Comparison of ENCODE assay signal across 16 cellular contexts in the genomic region with DNA sequence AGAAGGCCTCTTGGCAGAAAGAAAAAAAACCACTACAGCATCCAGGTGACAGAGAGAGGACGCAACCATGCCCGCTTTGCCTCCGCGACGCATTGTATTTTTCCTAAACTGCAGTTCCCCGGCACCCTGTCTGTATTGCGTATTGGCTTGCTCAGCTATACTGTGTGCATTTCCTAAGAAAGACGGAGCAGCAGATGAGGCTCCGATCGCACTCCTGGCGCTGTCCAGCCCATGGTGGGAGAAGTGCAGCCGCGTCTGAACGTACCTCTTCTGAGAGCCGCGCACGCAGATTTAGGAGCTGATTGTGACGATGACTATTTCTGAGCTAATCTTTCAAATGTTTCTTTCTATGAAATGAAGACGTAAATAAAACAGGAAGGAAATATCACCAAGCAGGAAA.
DNase-seq lines count a peak whose midpoint lies in the region; ATAC-seq and TF ChIP-seq lines count a peak whose summit lies in the region.
"Had no signal": no experiment of that assay in that cellular context is flagged by ENCODE, and none has a peak within 500 bp of the region (broad histone marks: within the 10 kb centered on the region; RNA-seq: fewer than 3 reads in every experiment).

No MANE protein-coding gene starts in this region.

- no peaks in the 10 kb centered on the region for H3K79me2 ChIP-seq in GM23338 (replicated peaks; ENCODE audit: insufficient read depth)

- no peaks in the 10 kb centered on the region for H4K20me1 ChIP-seq in BLaER1 treated with 17β-estradiol and CSF1 and Interleukin-3, amounts not matched to agents 10 nM and 100 nM
- H4K20me1 ChIP-seq in GM23338 (replicated peaks; ENCODE audit: insufficient read depth) = no peaks in the 10 kb centered on the region

- no peaks in the 10 kb centered on the region for H3K36me3 Mint-ChIP-seq in GM23338 (ENCODE audit: low read depth)
- no peaks in the 10 kb centered on the region for H3K36me3 Mint-ChIP-seq in nephron progenitor cell (ENCODE audit: low read depth)

- H3K4me1 Mint-ChIP-seq in GM23338 (peaks cover 3% of the 10 kb centered on the region; the same call in 2 of the 3 replicates), nephron progenitor cell (peaks cover 14% of the 10 kb centered on the region)
- H3K4me1 Mint-ChIP-seq: B cell had no signal

- H3K27ac Mint-ChIP-seq in GM23338 = no peak overlapping the region
- peak overlapping the region; percentile 27 for H3K27ac Mint-ChIP-seq in nephron progenitor cell
- H3K27ac Mint-ChIP-seq: B cell; CD4-positive, alpha-beta T cell; HFFc6 had no signal

- H3K9me3 Mint-ChIP-seq in GM23338 = no peaks in the 10 kb centered on the region; the same call in 2 of the 3 replicates
- H3K9me3 Mint-ChIP-seq in nephron progenitor cell = peaks cover 12% of the 10 kb centered on the region

- peak overlapping the region in 9 of 11 experiments; percentile 64 to 97 (median 85); a peak in 18 of 22 replicates for H3K27ac ChIP-seq in BLaER1 treated with 17β-estradiol and CSF1 and Interleukin-3, amounts not matched to agents 10 nM and 100 nM
- no peak overlapping the region for H3K27ac ChIP-seq in GM23338 (ENCODE audit: low read depth)
- H3K27ac ChIP-seq: C4-2B had no signal

- H3K27me3 Mint-ChIP-seq in GM23338 (ENCODE audit: insufficient read depth, low read depth, poor library complexity) (peaks cover 6% of the 10 kb centered on the region), nephron progenitor cell (ENCODE audit: low read depth, poor library complexity) (peaks cover 11% of the 10 kb centered on the region)
- H3K27me3 Mint-ChIP-seq: B cell; CD4-positive, alpha-beta T cell had no signal

- no peak overlapping the region for H3K4me3 Mint-ChIP-seq in GM23338
- H3K4me3 Mint-ChIP-seq in nephron progenitor cell = no peak overlapping the region
- H3K4me3 Mint-ChIP-seq: B cell; CD4-positive, alpha-beta T cell; HFFc6 had no signal

- H3K9me3 ChIP-seq in BLaER1 treated with 17β-estradiol and CSF1 and Interleukin-3, amounts not matched to agents 10 nM and 100 nM (replicated peaks in 1 of 11) = peaks cover 4 to 44% (median 26%) of the 10 kb centered on the region in 11 experiments; a peak in 21 of 22 replicates
- H3K9me3 ChIP-seq: Caco-2 had no signal

- peak overlapping the region; percentile 81 to 95 (median 87) for H3K4me2 ChIP-seq in BLaER1 treated with 17β-estradiol and CSF1 and Interleukin-3, amounts not matched to agents 10 nM and 100 nM
- H3K4me2 ChIP-seq in GM23338 = no peak overlapping the region

- H3K36me3 ChIP-seq in BLaER1 treated with 17β-estradiol and CSF1 and Interleukin-3, amounts not matched to agents 10 nM and 100 nM = peaks cover 0 to 4% (median 0%) of the 10 kb centered on the region in 11 experiments; a peak in 1 of 22 replicates
- no peaks in the 10 kb centered on the region for H3K36me3 ChIP-seq in GM23338 (ENCODE audit: insufficient read depth)

- no peaks in the 10 kb centered on the region for H3F3A ChIP-seq in GM23338 (replicated peaks; ENCODE audit: low read depth)

- peaks cover 4% of the 10 kb centered on the region; the same call in 1 of the 2 replicates for H3K9me2 ChIP-seq in GM23338 (ENCODE audit: insufficient read depth)

- no peak for TF ChIP-seq CTCF in GM23338 (conservative IDR thresholded peaks at IDR 0.05; ENCODE audit: low read depth in 2 of 2)
- TF ChIP-seq CTCF in nephron progenitor cell (IDR thresholded peaks at IDR 0.05) = no peak

- no peak for DNase-seq in GM23338 (ENCODE audit: low spot score)
- no peak for DNase-seq in nephron progenitor cell
- no peak for DNase-seq in retina
- DNase-seq in NCI-H226 = no peak
- DNase-seq: Caco-2; CD4-positive, alpha-beta T cell; GF-D8; GOT3; H7; HFFc6; IMR-90 had no signal

- no peaks in the 10 kb centered on the region for H3K27me3 ChIP-seq in BLaER1 treated with 17β-estradiol and CSF1 and Interleukin-3, amounts not matched to agents 10 nM and 100 nM
- no peaks in the 10 kb centered on the region for H3K27me3 ChIP-seq in GM23338 (ENCODE audit: insufficient read depth)

- peak overlapping the region in 9 of 10 experiments; percentile 22 to 57 (median 44); a peak in 15 of 20 replicates for H3K4me3 ChIP-seq in BLaER1 treated with 17β-estradiol and CSF1 and Interleukin-3, amounts not matched to agents 10 nM and 100 nM
- no peak overlapping the region for H3K4me3 ChIP-seq in GM23338

- 0 out of 2 replicates have a peak overlapping the region, but pooled peaks have one; percentile 63 for H2AFZ ChIP-seq in GM23338

- H3K4me1 ChIP-seq in BLaER1 treated with 17β-estradiol and CSF1 and Interleukin-3, amounts not matched to agents 10 nM and 100 nM = peaks cover 58 to 74% (median 68%) of the 10 kb centered on the region in 10 experiments
- no peaks in the 10 kb centered on the region for H3K4me1 ChIP-seq in GM23338 (ENCODE audit: insufficient read depth)
- H3K4me1 ChIP-seq: Caco-2 had no signal

- H3K9ac ChIP-seq in BLaER1 treated with 17β-estradiol and CSF1 and Interleukin-3, amounts not matched to agents 10 nM and 100 nM = peak overlapping the region in 9 of 11 experiments; percentile 36 to 80 (median 74); a peak in 17 of 22 replicates

- no peak for ATAC-seq in GM23338
- ATAC-seq in HG02763 (IDR thresholded peaks at IDR 0.05; ENCODE audit: unreplicated experiment) = no peak
- ATAC-seq: HCT116 had no signal

TF ChIP-seq in GM23338, 12 proteins besides CTCF, POLR2A, EP300 and RAD21 (continues in another document):
- TF ChIP-seq, protein P1, sequence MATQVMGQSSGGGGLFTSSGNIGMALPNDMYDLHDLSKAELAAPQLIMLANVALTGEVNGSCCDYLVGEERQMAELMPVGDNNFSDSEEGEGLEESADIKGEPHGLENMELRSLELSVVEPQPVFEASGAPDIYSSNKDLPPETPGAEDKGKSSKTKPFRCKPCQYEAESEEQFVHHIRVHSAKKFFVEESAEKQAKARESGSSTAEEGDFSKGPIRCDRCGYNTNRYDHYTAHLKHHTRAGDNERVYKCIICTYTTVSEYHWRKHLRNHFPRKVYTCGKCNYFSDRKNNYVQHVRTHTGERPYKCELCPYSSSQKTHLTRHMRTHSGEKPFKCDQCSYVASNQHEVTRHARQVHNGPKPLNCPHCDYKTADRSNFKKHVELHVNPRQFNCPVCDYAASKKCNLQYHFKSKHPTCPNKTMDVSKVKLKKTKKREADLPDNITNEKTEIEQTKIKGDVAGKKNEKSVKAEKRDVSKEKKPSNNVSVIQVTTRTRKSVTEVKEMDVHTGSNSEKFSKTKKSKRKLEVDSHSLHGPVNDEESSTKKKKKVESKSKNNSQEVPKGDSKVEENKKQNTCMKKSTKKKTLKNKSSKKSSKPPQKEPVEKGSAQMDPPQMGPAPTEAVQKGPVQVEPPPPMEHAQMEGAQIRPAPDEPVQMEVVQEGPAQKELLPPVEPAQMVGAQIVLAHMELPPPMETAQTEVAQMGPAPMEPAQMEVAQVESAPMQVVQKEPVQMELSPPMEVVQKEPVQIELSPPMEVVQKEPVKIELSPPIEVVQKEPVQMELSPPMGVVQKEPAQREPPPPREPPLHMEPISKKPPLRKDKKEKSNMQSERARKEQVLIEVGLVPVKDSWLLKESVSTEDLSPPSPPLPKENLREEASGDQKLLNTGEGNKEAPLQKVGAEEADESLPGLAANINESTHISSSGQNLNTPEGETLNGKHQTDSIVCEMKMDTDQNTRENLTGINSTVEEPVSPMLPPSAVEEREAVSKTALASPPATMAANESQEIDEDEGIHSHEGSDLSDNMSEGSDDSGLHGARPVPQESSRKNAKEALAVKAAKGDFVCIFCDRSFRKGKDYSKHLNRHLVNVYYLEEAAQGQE (IDR thresholded peaks at IDR 0.05; ENCODE audit: unreplicated experiment) = peak; percentile 19
- TF ChIP-seq EZH2 (IDR thresholded peaks at IDR 0.05; ENCODE audit: low read depth, unreplicated experiment) = no peak
